In genomic region chr17:45051720-45052051, GRCh38 we compare ENCODE assay signal across 1 cellular context.
A peak's percentile ranks its signal among the peaks of the same experiment; 100 is the strongest.
TF ChIP-seq lines count a peak whose summit lies in the region.

No MANE protein-coding gene starts in this region.

TF ChIP-seq in H1, 55 proteins besides CTCF, POLR2A, EP300 and RAD21:
- TF ChIP-seq E2F6 (IDR thresholded peaks at IDR 0.05), result 0 out of 2 replicates have a peak, but pooled peaks have one; percentile 3
